Comparison of ENCODE assay signal across 14 cellular contexts in the genomic region with DNA sequence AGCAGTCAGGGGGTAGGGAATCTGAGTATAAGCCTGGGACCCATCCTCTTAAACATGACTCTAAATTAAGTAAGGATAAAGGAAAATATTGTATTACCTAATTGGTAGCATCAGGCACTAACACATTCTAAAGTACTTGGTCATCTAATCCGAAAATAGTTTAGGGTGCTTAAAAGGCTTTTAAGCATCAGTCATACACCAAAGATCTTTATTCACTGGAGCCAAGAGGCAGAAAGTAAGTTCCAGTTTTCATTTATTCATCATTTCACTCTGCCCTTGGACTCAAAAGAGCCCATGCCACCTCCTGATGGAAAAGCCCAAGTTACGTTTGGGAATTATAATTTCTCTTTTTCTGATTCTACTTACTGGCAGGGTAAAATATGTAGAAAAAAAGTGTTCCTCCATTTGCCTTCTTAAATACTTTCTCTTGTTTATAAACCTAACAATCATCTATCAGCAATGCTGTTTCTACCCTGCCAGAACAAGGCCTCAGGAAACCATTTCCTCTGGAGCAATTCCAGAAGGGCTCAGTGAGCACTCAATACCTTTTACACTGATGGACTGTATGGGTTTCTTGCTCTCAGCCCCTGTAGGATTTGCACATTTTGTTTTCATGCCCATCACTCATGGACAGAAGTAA.
DNase-seq lines count a peak whose midpoint lies in the region; ATAC-seq and TF ChIP-seq lines count a peak whose summit lies in the region.
"Had no signal": no experiment of that assay in that cellular context is flagged by ENCODE, and none has a peak within 500 bp of the region (broad histone marks: within the 10 kb centered on the region; RNA-seq: fewer than 3 reads in every experiment).

No MANE protein-coding gene starts in this region.

- H2AFZ ChIP-seq in smooth muscle cell (ENCODE audit: low read depth): no peak overlapping the region

- no TSS peak for BruUV-seq in MCF 10A (replicated peaks; lab: Mats Ljungman, UMichigan)

- H3K9ac ChIP-seq in smooth muscle cell (ENCODE audit: low read depth): peak overlapping the region; percentile 12

- intact Hi-C loops in MCF 10A (cut with micrococcal nuclease) (no loop called here), left ventricle myocardium inferior (cut with micrococcal nuclease) (no loop called here), sciatic nerve (cut with DNase I) (no loop called here)

- no peaks in the 10 kb centered on the region for H3K9me3 ChIP-seq in left ventricle myocardium inferior (replicated peaks)
- no peaks in the 10 kb centered on the region for H3K9me3 ChIP-seq in smooth muscle cell (replicated peaks; ENCODE audit: low read depth)

- H3K27ac ChIP-seq in left ventricle myocardium inferior (replicated peaks): peak overlapping the region; percentile 56
- peak overlapping the region; percentile 79 for H3K27ac ChIP-seq in smooth muscle cell (ENCODE audit: low read depth)

- H3K27me3 ChIP-seq in left ventricle myocardium inferior (ENCODE audit: low read depth) (no peaks in the 10 kb centered on the region), smooth muscle cell (ENCODE audit: low read depth) (no peaks in the 10 kb centered on the region)

- H4K20me1 ChIP-seq in smooth muscle cell (ENCODE audit: low read depth): no peaks in the 10 kb centered on the region

- ATAC-seq in sciatic nerve: no peak
- no peak for ATAC-seq in HG02763 (IDR thresholded peaks at IDR 0.05; ENCODE audit: unreplicated experiment)
- ATAC-seq: T-cell had no signal

- H3K4me1 ChIP-seq in left ventricle myocardium inferior (no peaks in the 10 kb centered on the region), smooth muscle cell (ENCODE audit: low read depth) (peaks cover 6% of the 10 kb centered on the region)

- WGBS in smooth muscle cell (ENCODE audit: low lambda C conversion rate): 34% methylated on average over 2 of the region's 2 CpGs

- peak overlapping the region; percentile 70 for H3K27ac Mint-ChIP-seq in MCF 10A (ENCODE audit: low read depth, unreplicated experiment)
- H3K27ac Mint-ChIP-seq: activated CD4-positive, alpha-beta memory T cell treated with anti-CD3 and anti-CD28 coated beads for 36 hours; CD4-positive, alpha-beta memory T cell; T-cell had no signal

- no peaks in the 10 kb centered on the region for H3K79me2 ChIP-seq in smooth muscle cell (ENCODE audit: low read depth)

- H3K4me3 ChIP-seq in left ventricle myocardium inferior (no peak overlapping the region), smooth muscle cell (no peak overlapping the region)

- H3K4me1 Mint-ChIP-seq in MCF 10A (ENCODE audit: insufficient read depth, unreplicated experiment): peaks cover 21% of the 10 kb centered on the region
- H3K4me1 Mint-ChIP-seq: CD4-positive, alpha-beta memory T cell; T-cell had no signal

- H3K4me2 ChIP-seq in smooth muscle cell: peak overlapping the region; percentile 66

- no peak for TF ChIP-seq CTCF in MCF 10A (IDR thresholded peaks at IDR 0.05; ENCODE audit: unreplicated experiment)
- no peak for TF ChIP-seq CTCF in left ventricle myocardium inferior (IDR thresholded peaks at IDR 0.05; ENCODE audit: borderline replicate concordance)
- TF ChIP-seq CTCF in smooth muscle cell (IDR thresholded peaks at IDR 0.05; ENCODE audit: borderline replicate concordance, insufficient read depth, poor library complexity, severe bottlenecking): no peak

- H3K36me3 Mint-ChIP-seq in MCF 10A (ENCODE audit: insufficient read depth, unreplicated experiment): peaks cover 6% of the 10 kb centered on the region
- H3K36me3 Mint-ChIP-seq: activated CD4-positive, alpha-beta memory T cell treated with anti-CD3 and anti-CD28 coated beads for 36 hours; CD4-positive, alpha-beta memory T cell; T-cell had no signal

- H3K36me3 ChIP-seq in left ventricle myocardium inferior (no peaks in the 10 kb centered on the region), smooth muscle cell (ENCODE audit: low read depth) (no peaks in the 10 kb centered on the region)

- DNase-seq in GM04504 (ENCODE audit: low read depth): peak; percentile 39
- DNase-seq in MCF 10A (ENCODE audit: unreplicated experiment): peak; percentile 17
- DNase-seq in left ventricle myocardium inferior: no peak
- no peak for DNase-seq in smooth muscle cell (lab: John Stamatoyannopoulos, UW; ENCODE audit: unreplicated experiment)
- no peak for DNase-seq in activated CD8-positive, alpha-beta memory T cell treated with anti-CD3 and anti-CD28 coated beads for 24 hours
- DNase-seq in sciatic nerve (ENCODE audit: low spot score): no peak
- no peak for DNase-seq in T-helper 2 cell
- DNase-seq: activated CD4-positive, alpha-beta memory T cell treated with anti-CD3 and anti-CD28 coated beads for 36 hours; activated naive CD4-positive, alpha-beta T cell treated with Interleukin-2 at 50 U/mL for 16 hours; CD4-positive, alpha-beta memory T cell; GOT3; NK-92 treated with Interleukin-12 subunit alpha and Interleukin-12 subunit beta, amount 100 ng/mL, for 24 hours; T-cell had no signal

- POLR2A ChIA-PET in MCF 10A (lab: Yijun Ruan, JAX): interaction anchor here (0.7 kb wide), 2 partner anchors 13 to 200 kb away, joined by 3 to 4 read pairs; no protein-coding TSS in a partner anchor

- no peaks in the 10 kb centered on the region for H3F3A ChIP-seq in smooth muscle cell (ENCODE audit: low read depth)

- H3K9me3 Mint-ChIP-seq in MCF 10A (ENCODE audit: unreplicated experiment): no peaks in the 10 kb centered on the region

- H3K27me3 Mint-ChIP-seq in MCF 10A (ENCODE audit: insufficient read depth, unreplicated experiment): no peaks in the 10 kb centered on the region
- H3K27me3 Mint-ChIP-seq: activated CD4-positive, alpha-beta memory T cell treated with anti-CD3 and anti-CD28 coated beads for 36 hours; CD4-positive, alpha-beta memory T cell; T-cell had no signal

- no peak overlapping the region for H3K4me3 Mint-ChIP-seq in MCF 10A (ENCODE audit: unreplicated experiment)
- H3K4me3 Mint-ChIP-seq: activated CD4-positive, alpha-beta memory T cell treated with anti-CD3 and anti-CD28 coated beads for 36 hours; CD4-positive, alpha-beta memory T cell; T-cell had no signal

- CTCF ChIA-PET in MCF 10A (lab: Yijun Ruan, JAX): interaction anchor here (0.6 kb wide), 1 partner anchor 68 kb away, joined by 3 read pairs; no protein-coding TSS in a partner anchor

Comparison
In these comparisons a context has a peak if more than half of its experiments do, and no peak if none do; other contexts are left out.
1. DNase-seq: peak in GM04504 (single experiment) and MCF 10A (single experiment); none in left ventricle myocardium inferior (single experiment), smooth muscle cell (single experiment), activated CD8-positive, alpha-beta memory T cell treated with anti-CD3 and anti-CD28 coated beads for 24 hours (single experiment), sciatic nerve (single experiment) and T-helper 2 cell (0 of 5).